In genomic region chr10:42551582-42552187, GRCh38 we compare ENCODE assay signal across 8 cellular contexts.
DNase-seq lines count a peak whose midpoint lies in the region; ATAC-seq, FAIRE-seq and TF ChIP-seq lines count a peak whose summit lies in the region.

No MANE protein-coding gene starts in this region.

- TF ChIP-seq CTCF in A549 (IDR thresholded peaks at IDR 0.05), result no peak
- TF ChIP-seq CTCF in HFFc6 (IDR thresholded peaks at IDR 0.05), result no peak
- no peak for TF ChIP-seq CTCF in keratinocyte (optimal IDR thresholded peaks at IDR 0.05 in 1 of 3, IDR thresholded peaks at IDR 0.05 in 1 of 3, conservative IDR thresholded peaks at IDR 0.05 in 1 of 3; ENCODE audit: extremely low read depth in 1 of 3, insufficient read depth in 2 of 3, low read length in 3 of 3)
- no peak for TF ChIP-seq CTCF in testis (IDR thresholded peaks at IDR 0.05)

- no peak for FAIRE-seq in A549 (lab: Jason Lieb, UNC)
- peak; percentile 53 for FAIRE-seq in keratinocyte (lab: Jason Lieb, UNC)

- H3K4me1 Mint-ChIP-seq in HFFc6 (ENCODE audit: low read depth), result peaks cover 27% of the 10 kb centered on the region
- H3K4me1 Mint-ChIP-seq in activated naive CD8-positive, alpha-beta T cell treated with anti-CD3 and anti-CD28 coated beads for 36 hours, result peaks cover 35% of the 10 kb centered on the region

- ATAC-seq in A549, result peak in 1 of 2 experiments; percentile 30; a peak in 4 of 6 replicates
- ATAC-seq in activated CD4-positive, CD25-positive, alpha-beta regulatory T cell treated with anti-CD3 and anti-CD28 coated beads, Interleukin-2, amount 50 U/mL, for 24 hours, result no peak

- DNase-seq in A549 (ENCODE audit: low read depth in 1 of 2, low spot score in 1 of 2), result peak in 1 of 2 experiments; percentile 18
- no peak for DNase-seq in HFFc6
- DNase-seq in activated naive CD8-positive, alpha-beta T cell treated with anti-CD3 and anti-CD28 coated beads for 36 hours, result no peak
- no peak for DNase-seq in keratinocyte (ENCODE audit: low read depth, low spot score)
- DNase-seq in testis, result no peak
- DNase-seq in GOT3 (lab: John Stamatoyannopoulos, UW), result no peak
- no peak for DNase-seq in HuH-7 (ENCODE audit: low spot score)

- no peaks in the 10 kb centered on the region for H3K9me1 ChIP-seq in keratinocyte (ENCODE audit: control insufficient read depth, extremely low read depth, insufficient read depth, low read length)

- CTCF ChIA-PET in A549 (lab: Yijun Ruan, JAX), result no interaction called here

- H3K36me3 ChIP-seq in keratinocyte (ENCODE audit: control insufficient read depth in 2 of 2, extremely low read depth in 1 of 2, insufficient read depth in 2 of 2, low read length in 2 of 2), result no peaks in the 10 kb centered on the region
- H3K36me3 ChIP-seq in testis (ENCODE audit: low read depth, missing control alignments), result no peaks in the 10 kb centered on the region

- no peaks in the 10 kb centered on the region for H3K9me3 Mint-ChIP-seq in HFFc6
- H3K9me3 Mint-ChIP-seq in activated naive CD8-positive, alpha-beta T cell treated with anti-CD3 and anti-CD28 coated beads for 36 hours, result peaks cover 8% of the 10 kb centered on the region

- H3K9me3 ChIP-seq in A549 (no peaks in the 10 kb centered on the region), keratinocyte (ENCODE audit: control insufficient read depth, low read depth, low read length) (no peaks in the 10 kb centered on the region), testis (no peaks in the 10 kb centered on the region)

- peak overlapping the region; percentile 63 to 81 for H3K27ac ChIP-seq in A549
- H3K27ac ChIP-seq in keratinocyte (ENCODE audit: control insufficient read depth, insufficient read depth, low read length), result peak overlapping the region; percentile 58
- no peak overlapping the region for H3K27ac ChIP-seq in testis

- no peaks in the 10 kb centered on the region; the same call in 1 of the 2 replicates for H3K27me3 Mint-ChIP-seq in HFFc6 (ENCODE audit: insufficient read depth)
- H3K27me3 Mint-ChIP-seq in activated naive CD8-positive, alpha-beta T cell treated with anti-CD3 and anti-CD28 coated beads for 36 hours, result no peaks in the 10 kb centered on the region

- H3K27me3 ChIP-seq in keratinocyte (ENCODE audit: control insufficient read depth, extremely low read depth, insufficient read depth, low read length), result no peaks in the 10 kb centered on the region
- H3K27me3 ChIP-seq in testis, result no peaks in the 10 kb centered on the region

- TF ChIP-seq RAD21 in A549 (conservative IDR thresholded peaks at IDR 0.05 in 1 of 2, IDR thresholded peaks at IDR 0.05 in 1 of 2), result no peak

- H3K4me2 ChIP-seq in A549 (peak overlapping the region; percentile 91), keratinocyte (ENCODE audit: control insufficient read depth, extremely low read depth, insufficient read depth, low read depth, low read length) (peak overlapping the region; percentile 79)

- H3K27ac Mint-ChIP-seq in HFFc6, result peak overlapping the region; percentile 80
- H3K27ac Mint-ChIP-seq in activated naive CD8-positive, alpha-beta T cell treated with anti-CD3 and anti-CD28 coated beads for 36 hours, result peak overlapping the region; percentile 90

- WGBS in A549 (ENCODE audit: missing lambda C conversion rate), result 62% methylated on average over 24 of the region's 24 CpGs
- WGBS in testis, 2 donors, result 40 to 41% methylated on average over 24 of the region's 24 CpGs

- H3K4me3 Mint-ChIP-seq in HFFc6, result peak overlapping the region; percentile 97
- H3K4me3 Mint-ChIP-seq in activated naive CD8-positive, alpha-beta T cell treated with anti-CD3 and anti-CD28 coated beads for 36 hours, result peak overlapping the region; percentile 92

- peaks cover 12% of the 10 kb centered on the region for H3K79me2 ChIP-seq in keratinocyte (ENCODE audit: control insufficient read depth, insufficient read depth, low read length)

- POLR2A ChIA-PET in A549 (lab: Yijun Ruan, JAX), result no interaction called here

- H2AFZ ChIP-seq in keratinocyte (ENCODE audit: control insufficient read depth, low read length), result peak overlapping the region; percentile 97

- H3K4me1 ChIP-seq in A549 (0 out of 3 replicates have a peak, but pooled peaks cover 6% of the 10 kb centered on the region), keratinocyte (ENCODE audit: control insufficient read depth, extremely low read depth, insufficient read depth, low read length) (peaks cover 11% of the 10 kb centered on the region), testis (no peaks in the 10 kb centered on the region)

- dilution Hi-C loops in keratinocyte (cut with MboI; ENCODE audit: extremely low pct_ligation_motif_present, low sequenced_read_pairs), result no loop called here

- peak overlapping the region; percentile 70 for H3K4me3 ChIP-seq in A549
- H3K4me3 ChIP-seq in keratinocyte (ENCODE audit: control insufficient read depth in 2 of 3, extremely low read depth in 1 of 3, insufficient read depth in 2 of 3, low read depth in 1 of 3, low read length in 3 of 3), result peak overlapping the region; percentile 56 to 77 (median 76)
- H3K4me3 ChIP-seq in testis, result peak overlapping the region; percentile 73 to 75

- TF ChIP-seq EP300 in A549 (IDR thresholded peaks at IDR 0.05), result no peak

- no peaks in the 10 kb centered on the region for H4K20me1 ChIP-seq in keratinocyte (ENCODE audit: control insufficient read depth, extremely low read depth, insufficient read depth, low read length)

- TF ChIP-seq POLR2A in A549 (IDR thresholded peaks at IDR 0.05; ENCODE audit: low read length) (no peak), testis (IDR thresholded peaks at IDR 0.05) (no peak)

- intact Hi-C loops in testis (cut with DNase I; ENCODE audit: low total_unique reads), result no loop called here

- peaks cover 19% of the 10 kb centered on the region for H3K36me3 Mint-ChIP-seq in HFFc6 (ENCODE audit: low read depth)
- peaks cover 56% of the 10 kb centered on the region for H3K36me3 Mint-ChIP-seq in activated naive CD8-positive, alpha-beta T cell treated with anti-CD3 and anti-CD28 coated beads for 36 hours

- peak overlapping the region; percentile 74 for H3K9ac ChIP-seq in keratinocyte (ENCODE audit: control insufficient read depth, extremely low read depth, insufficient read depth, low read length)

TF ChIP-seq in A549, 52 proteins besides CTCF, POLR2A, EP300 and RAD21:
- no peak for TF ChIP-seq CHD4 (IDR thresholded peaks at IDR 0.05; ENCODE audit: borderline replicate concordance)
- TF ChIP-seq JUN (IDR thresholded peaks at IDR 0.05), result no peak
- TF ChIP-seq ZSCAN20 (CRISPR knock-in tag; IDR thresholded peaks at IDR 0.05), result no peak
- TF ChIP-seq KDM5A (IDR thresholded peaks at IDR 0.05), result no peak
- TF ChIP-seq ESRRA (IDR thresholded peaks at IDR 0.05; ENCODE audit: borderline replicate concordance, low read length), result no peak
- TF ChIP-seq CEBPB (IDR thresholded peaks at IDR 0.05), result no peak
- no peak for TF ChIP-seq EHF (CRISPR knock-in tag; IDR thresholded peaks at IDR 0.05)
- TF ChIP-seq MAX (IDR thresholded peaks at IDR 0.05), result no peak
- TF ChIP-seq EHMT2 (IDR thresholded peaks at IDR 0.05; ENCODE audit: low read depth), result no peak
- no peak for TF ChIP-seq NPAS2 (CRISPR knock-in tag; IDR thresholded peaks at IDR 0.05; ENCODE audit: borderline replicate concordance)
- no peak for TF ChIP-seq HOXA7 (CRISPR knock-in tag; IDR thresholded peaks at IDR 0.05)
- no peak for TF ChIP-seq ATOH8 (CRISPR knock-in tag; IDR thresholded peaks at IDR 0.05; ENCODE audit: low read depth)
- no peak for TF ChIP-seq FOSL2 (IDR thresholded peaks at IDR 0.05)
- TF ChIP-seq FOSL2 (CRISPR knock-in tag; IDR thresholded peaks at IDR 0.05), result no peak
- no peak for TF ChIP-seq CHD2 (IDR thresholded peaks at IDR 0.05; ENCODE audit: low read length, partially characterized antibody)
- TF ChIP-seq ELK1 (IDR thresholded peaks at IDR 0.05; ENCODE audit: low read depth, low read length), result no peak

Comparison
In these comparisons a context has a peak if more than half of its experiments do, and no peak if none do; other contexts are left out.
1. H3K27ac ChIP-seq: peak in A549 (2 of 2) and keratinocyte (single experiment); none in testis (0 of 2).
2. Peak in every context shown above with its lines, with median percentiles within 50 percentile points of each other: H3K4me3 ChIP-seq.